Comparison of ENCODE assay signal across 18 cellular contexts in genomic region chr19:18120127-18120526, GRCh38. TPM values are rescaled to one million over a fixed set of nuclear protein-coding genes. Genes with fewer than 3 reads are reported as not detected.
DNase-seq lines count a peak whose midpoint lies in the region; ATAC-seq and TF ChIP-seq lines count a peak whose summit lies in the region.
"Had no signal": no experiment of that assay in that cellular context is flagged by ENCODE, and none has a peak within 500 bp of the region (broad histone marks: within the 10 kb centered on the region; RNA-seq: fewer than 3 reads in every experiment).

No MANE protein-coding gene starts in this region.

- H3K9me3 ChIP-seq in SK-N-SH, result no peaks in the 10 kb centered on the region
- H3K9me3 ChIP-seq: ascending aorta, MG63, right lobe of liver, uterus had no signal

- no peaks in the 10 kb centered on the region for H3K27me3 Mint-ChIP-seq in T-helper 2 cell treated with Interferon-gamma antibody and Interleukin-4, amounts not matched to agents 5 μg/mL and 100 μg/mL, for 36 hours (ENCODE audit: low read depth)

- WGBS in SK-N-SH (ENCODE audit: low lambda C conversion rate), result 76% methylated on average over 1 of the region's 1 CpG

- peaks cover 21% of the 10 kb centered on the region for H3K36me3 Mint-ChIP-seq in T-helper 2 cell treated with Interferon-gamma antibody and Interleukin-4, amounts not matched to agents 5 μg/mL and 100 μg/mL, for 36 hours (ENCODE audit: low read depth)

- POLR2A ChIA-PET in RWPE1 (lab: Yijun Ruan, JAX; ENCODE audit: low non-redundant PET) (no interaction called here), SK-N-SH (lab: Yijun Ruan, JAX) (interaction anchor here (0.6 kb wide), 1 partner anchor 622 kb away, joined by 6 read pairs; no protein-coding TSS in a partner anchor)

- H3K9me2 ChIP-seq in SK-N-SH, result no peaks in the 10 kb centered on the region

- H3K36me3 ChIP-seq in SK-N-SH (replicated peaks in 1 of 2; ENCODE audit: control insufficient read depth in 1 of 2, insufficient read depth in 2 of 2, low read length in 1 of 2), result peaks cover 0 to 11% of the 10 kb centered on the region in 2 experiments
- H3K36me3 ChIP-seq: uterus had no signal

- no peak for TF ChIP-seq POLR2A in GM18505 (IDR thresholded peaks at IDR 0.05; ENCODE audit: borderline replicate concordance, extremely low read depth, insufficient read depth, insufficient read length)

- H4K20me1 ChIP-seq in SK-N-SH (ENCODE audit: insufficient read depth), result no peaks in the 10 kb centered on the region

- peaks cover 3 to 13% of the 10 kb centered on the region in 2 experiments; a peak in 2 of 4 replicates for H3K4me1 ChIP-seq in SK-N-SH (ENCODE audit: control insufficient read depth in 1 of 2, insufficient read depth in 2 of 2, low read depth in 1 of 2, low read length in 1 of 2)

- H3K9me3 Mint-ChIP-seq in T-helper 2 cell treated with Interferon-gamma antibody and Interleukin-4, amounts not matched to agents 5 μg/mL and 100 μg/mL, for 36 hours, result no peaks in the 10 kb centered on the region

- no peaks in the 10 kb centered on the region for H3K79me2 ChIP-seq in SK-N-SH (ENCODE audit: insufficient read depth)

- CTCF ChIA-PET in RWPE1 (lab: Yijun Ruan, JAX) (interaction anchor here (0.6 kb wide), 1 partner anchor 208 kb away, joined by 4 read pairs; no protein-coding TSS in a partner anchor), SK-N-SH (lab: Yijun Ruan, JAX) (interaction anchor here (1.0 to 3.2 kb wide), 3 partner anchors 9 to 48 kb away, joined by 3 to 16 read pairs (median 4); no protein-coding TSS in a partner anchor)

- no peak for DNase-seq in T-helper 2 cell treated with Interferon-gamma antibody and Interleukin-4, amounts not matched to agents 5 μg/mL and 100 μg/mL, for 36 hours (ENCODE audit: low spot score)
- DNase-seq in T-helper 2 cell (no peak), RWPE1 (ENCODE audit: low spot score) (no peak), SK-N-SH (no peak)
- DNase-seq: 8988T, dermis blood vessel endothelial cell, MG63, NCI-H2081 treated with DMSO at 0.1 percent for 48 hours, NCI-H748 treated with DMSO at 0.1 percent for 48 hours, right lobe of liver, Right ventricle myocardium superior, uterus had no signal

- peak overlapping the region; percentile 95 for H3K4me3 Mint-ChIP-seq in T-helper 2 cell treated with Interferon-gamma antibody and Interleukin-4, amounts not matched to agents 5 μg/mL and 100 μg/mL, for 36 hours

- H3K27ac ChIP-seq in RWPE1 (peak overlapping the region; percentile 60), cingulate gyrus (ENCODE audit: low read depth, low read length) (peak overlapping the region; percentile 76), skin epidermis (peak overlapping the region in 11 of 21 experiments; percentile 21 to 93 (median 82)), SK-N-SH (ENCODE audit: low read depth in 2 of 2, low read length in 1 of 2) (no peak overlapping the region)
- H3K27ac ChIP-seq: ascending aorta, right lobe of liver had no signal

- no peak overlapping the region for H3K9ac ChIP-seq in SK-N-SH

- peak overlapping the region; percentile 90 for H3K27ac Mint-ChIP-seq in T-helper 2 cell treated with Interferon-gamma antibody and Interleukin-4, amounts not matched to agents 5 μg/mL and 100 μg/mL, for 36 hours

- H3K27me3 ChIP-seq in SK-N-SH (ENCODE audit: insufficient read depth), result no peaks in the 10 kb centered on the region
- H3K27me3 ChIP-seq: ascending aorta, MG63, right lobe of liver, uterus had no signal

- no peak overlapping the region for H2AFZ ChIP-seq in SK-N-SH (ENCODE audit: low read depth)

- H3K4me2 ChIP-seq in SK-N-SH, result no peak overlapping the region

- H3F3A ChIP-seq in SK-N-SH (replicated peaks; ENCODE audit: insufficient read depth), result peaks cover 3% of the 10 kb centered on the region

- ATAC-seq in GM18505 (IDR thresholded peaks at IDR 0.05; ENCODE audit: unreplicated experiment), result no peak
- ATAC-seq in HG03521 (IDR thresholded peaks at IDR 0.05; ENCODE audit: unreplicated experiment), result no peak
- ATAC-seq: left lobe of liver, right lobe of liver had no signal

- TF ChIP-seq EP300 in SK-N-SH (IDR thresholded peaks at IDR 0.05; ENCODE audit: borderline replicate concordance in 1 of 2, low read depth in 1 of 2, low read length in 1 of 2), result no peak

- TF ChIP-seq CTCF in RWPE1 (conservative IDR thresholded peaks at IDR 0.05; ENCODE audit: low read depth), result no peak
- no peak for TF ChIP-seq CTCF in SK-N-SH (IDR thresholded peaks at IDR 0.05)

- peaks cover 27% of the 10 kb centered on the region for H3K4me1 Mint-ChIP-seq in T-helper 2 cell treated with Interferon-gamma antibody and Interleukin-4, amounts not matched to agents 5 μg/mL and 100 μg/mL, for 36 hours (ENCODE audit: low read depth)

- H3K4me3 ChIP-seq in skin epidermis (no peak overlapping the region), SK-N-SH (ENCODE audit: low read depth in 2 of 2, low read length in 1 of 2) (no peak overlapping the region)
- H3K4me3 ChIP-seq: ascending aorta, MG63, right lobe of liver, uterus had no signal

- TF ChIP-seq RAD21 in SK-N-SH (IDR thresholded peaks at IDR 0.05; ENCODE audit: low read length), result no peak

TF ChIP-seq in SK-N-SH, 30 proteins besides CTCF, POLR2A, EP300 and RAD21:
- TF ChIP-seq EZH2phosphoT487 (IDR thresholded peaks at IDR 0.05; ENCODE audit: borderline replicate concordance, low read depth), result no peak
- no peak for TF ChIP-seq RXRA (IDR thresholded peaks at IDR 0.05; ENCODE audit: borderline replicate concordance, low read depth)
- TF ChIP-seq FOXM1 (IDR thresholded peaks at IDR 0.05; ENCODE audit: low read depth), result no peak
- TF ChIP-seq ZBTB33 (IDR thresholded peaks at IDR 0.05; ENCODE audit: borderline replicate concordance, low read depth), result no peak
- TF ChIP-seq SIN3A (IDR thresholded peaks at IDR 0.05; ENCODE audit: borderline replicate concordance, low read depth, low read length), result no peak
- no peak for TF ChIP-seq YY1 (IDR thresholded peaks at IDR 0.05; ENCODE audit: low read depth)
- no peak for TF ChIP-seq TCF12 (IDR thresholded peaks at IDR 0.05)
- TF ChIP-seq CHD2 (IDR thresholded peaks at IDR 0.05; ENCODE audit: low read length, partially characterized antibody), result no peak
- TF ChIP-seq FOXJ3 (CRISPR knock-in tag; IDR thresholded peaks at IDR 0.05), result no peak
- TF ChIP-seq POLR2AphosphoS5 (IDR thresholded peaks at IDR 0.05; ENCODE audit: low read depth, low read length), result no peak
- TF ChIP-seq RCOR1 (IDR thresholded peaks at IDR 0.05; ENCODE audit: low read length), result no peak
- no peak for TF ChIP-seq TEAD4 (IDR thresholded peaks at IDR 0.05; ENCODE audit: borderline replicate concordance, insufficient read depth)
- TF ChIP-seq MAX (IDR thresholded peaks at IDR 0.05; ENCODE audit: low read depth), result no peak
- TF ChIP-seq MXI1 (IDR thresholded peaks at IDR 0.05; ENCODE audit: low read depth, low read length), result no peak
- no peak for TF ChIP-seq GABPA (IDR thresholded peaks at IDR 0.05; ENCODE audit: low read depth)
- no peak for TF ChIP-seq FOSL2 (IDR thresholded peaks at IDR 0.05; ENCODE audit: borderline replicate concordance, low read depth)
- TF ChIP-seq IRF3 (IDR thresholded peaks at IDR 0.05; ENCODE audit: low read depth, low read length), result no peak
- TF ChIP-seq TAF1 (IDR thresholded peaks at IDR 0.05; ENCODE audit: borderline replicate concordance, low read depth, low read length), result no peak
TF ChIP-seq in SK-N-SH: peak in this region for 0.

RNA-seq across cellular contexts. Expression of gene MAST3, which starts 22.5 kb away (rescaled TPM):
- 3.1 and 4.5 TPM in 2 replicates for polyA plus RNA-seq in SK-N-SH (2012; rRNA removed)
- 1.9 and 3.1 TPM in 2 replicates for polyA plus RNA-seq in SK-N-SH (2012; cell fraction: cytosol; rRNA removed)
- polyA plus RNA-seq in SK-N-SH (2012; cell fraction: nucleus; rRNA removed), result 12.8 and 17.8 TPM in 2 replicates

RNA-seq across cellular contexts. Expression of gene PIK3R2, which starts 32.8 kb away (rescaled TPM):
- polyA plus RNA-seq in SK-N-SH (2012; rRNA removed), result 27.5 and 36.6 TPM in 2 replicates
- polyA plus RNA-seq in SK-N-SH (2012; cell fraction: cytosol; rRNA removed), result 17.4 and 30.3 TPM in 2 replicates
- polyA plus RNA-seq in SK-N-SH (2012; cell fraction: nucleus; rRNA removed), result 52.1 and 53.0 TPM in 2 replicates

RNA-seq across cellular contexts. Expression of gene IL12RB1, which starts 33.4 kb away (rescaled TPM):
- 0.02 TPM in 1 of 2 replicates, not detected in the other for polyA plus RNA-seq in SK-N-SH (2012; rRNA removed)
- polyA plus RNA-seq in SK-N-SH (2012; cell fraction: cytosol; rRNA removed), result 0.05 TPM in 1 of 2 replicates, not detected in the other
- polyA plus RNA-seq in SK-N-SH (2012; cell fraction: nucleus; rRNA removed), result not detected in 2 replicates

RNA-seq across cellular contexts. Expression of gene IFI30, which starts 53.5 kb away (rescaled TPM):
- 10.7 and 11.6 TPM in 2 replicates for polyA plus RNA-seq in SK-N-SH (2012; rRNA removed)
- polyA plus RNA-seq in SK-N-SH (2012; cell fraction: cytosol; rRNA removed), result 4.4 and 6.7 TPM in 2 replicates
- polyA plus RNA-seq in SK-N-SH (2012; cell fraction: nucleus; rRNA removed), result 4.5 and 5.5 TPM in 2 replicates

Comparison
In these comparisons a context has a peak if more than half of its experiments do, and no peak if none do; other contexts are left out.
1. H3K27ac ChIP-seq: peak in RWPE1 (single experiment), cingulate gyrus (single experiment) and skin epidermis (11 of 21); none in SK-N-SH (0 of 2).